ENCODE assay signal across 29 cellular contexts in genomic region chr1:1179339-1179982, GRCh38. TPM values are rescaled to one million over a fixed set of nuclear protein-coding genes. Genes with fewer than 3 reads are reported as not detected.
DNase-seq lines count a peak whose midpoint lies in the region; ATAC-seq and TF ChIP-seq lines count a peak whose summit lies in the region.
"Had no signal": no experiment of that assay in that cellular context is flagged by ENCODE, and none has a peak within 500 bp of the region (broad histone marks: within the 10 kb centered on the region; RNA-seq: fewer than 3 reads in every experiment).

No MANE protein-coding gene starts in this region.

- H3K4me3 ChIP-seq in BLaER1, result peak overlapping the region; percentile 36
- no peak overlapping the region for H3K4me3 ChIP-seq in H7 (ENCODE audit: insufficient read depth, low read depth, low read length)
- no peak overlapping the region for H3K4me3 ChIP-seq in neural progenitor cell
- no peak overlapping the region for H3K4me3 ChIP-seq in esophagus squamous epithelium
- H3K4me3 ChIP-seq: cardiac muscle cell, MG63, testis, uterus had no signal

- H3K4me3 Mint-ChIP-seq in endothelial cell (ENCODE audit: unreplicated experiment), result no peak overlapping the region
- H3K4me3 Mint-ChIP-seq in neural progenitor cell, result no peak overlapping the region
- H3K4me3 Mint-ChIP-seq: activated CD8-positive, alpha-beta memory T cell treated with anti-CD3 and anti-CD28 coated beads, Interleukin-2, amount 10 ng/mL, durations not matched to agents 7 days and 5 days; activated naive CD4-positive, alpha-beta T cell treated with anti-CD3 and anti-CD28 coated beads, Interleukin-2, amount 50 U/mL, for 24 hours; activated T-helper 1 cell treated with anti-CD3 and anti-CD28 coated beads, Interleukin-12 subunit alpha, Interleukin-12 subunit beta, Interleukin-2, Interleukin-4 antibody, amounts not matched to agents 30 ng/mL and 10 ng/mL and 1 ng/mL, durations not matched to agents 14 hours and 24 hours and 36 hours; CD4-positive, CD25-positive, alpha-beta regulatory T cell; stimulated activated naive B cell treated with anti-CD40 and anti-IgM and Interleukin-4, amounts not matched to agents 10 μg/mL and 1 μg/mL and 100 μg/mL, for 72 hours; T-helper 2 cell treated with Interferon-gamma antibody and Interleukin-4, amounts not matched to agents 5 μg/mL and 100 μg/mL, for 36 hours had no signal

- H3K27me3 Mint-ChIP-seq in endothelial cell (ENCODE audit: unreplicated experiment), result peaks cover 2% of the 10 kb centered on the region
- peaks cover 14% of the 10 kb centered on the region for H3K27me3 Mint-ChIP-seq in neural progenitor cell (ENCODE audit: insufficient read depth, low read depth)

- no peaks in the 10 kb centered on the region for H3K79me2 ChIP-seq in neural progenitor cell (ENCODE audit: low read depth)

- TF ChIP-seq CTCF in endothelial cell (IDR thresholded peaks at IDR 0.05; ENCODE audit: unreplicated experiment) (no peak), neural progenitor cell (IDR thresholded peaks at IDR 0.05) (no peak), esophagus squamous epithelium (IDR thresholded peaks at IDR 0.05) (no peak)

- 0 out of 2 replicates have a peak, but pooled peaks cover 10% of the 10 kb centered on the region for H3K27me3 ChIP-seq in BLaER1
- no peaks in the 10 kb centered on the region for H3K27me3 ChIP-seq in H7 (ENCODE audit: control insufficient read depth, insufficient read depth, low read length)
- H3K27me3 ChIP-seq in neural progenitor cell, result peaks cover 30% of the 10 kb centered on the region
- peaks cover 0 to 67% (median 0%) of the 10 kb centered on the region in 4 donors for H3K27me3 ChIP-seq in esophagus squamous epithelium
- H3K27me3 ChIP-seq: testis had no signal

- TF ChIP-seq POLR2A in esophagus squamous epithelium (IDR thresholded peaks at IDR 0.05), result no peak

- H3K4me2 ChIP-seq in BLaER1 (peak overlapping the region; percentile 97), neural progenitor cell (no peak overlapping the region)

- H3K9me3 Mint-ChIP-seq in endothelial cell (ENCODE audit: unreplicated experiment) (no peaks in the 10 kb centered on the region), neural progenitor cell (no peaks in the 10 kb centered on the region)
- H3K9me3 Mint-ChIP-seq: activated naive CD4-positive, alpha-beta T cell treated with anti-CD3 and anti-CD28 coated beads, Interleukin-2, amount 50 U/mL, for 24 hours; activated T-helper 1 cell treated with anti-CD3 and anti-CD28 coated beads, Interleukin-12 subunit alpha, Interleukin-12 subunit beta, Interleukin-2, Interleukin-4 antibody, amounts not matched to agents 30 ng/mL and 10 ng/mL and 1 ng/mL, durations not matched to agents 14 hours and 24 hours and 36 hours; stimulated activated naive B cell treated with anti-CD40 and anti-IgM and Interleukin-4, amounts not matched to agents 10 μg/mL and 1 μg/mL and 100 μg/mL, for 72 hours; T-helper 2 cell treated with Interferon-gamma antibody and Interleukin-4, amounts not matched to agents 5 μg/mL and 100 μg/mL, for 36 hours had no signal

- no peak overlapping the region for H2AFZ ChIP-seq in neural progenitor cell (replicated peaks)

- H4K20me1 ChIP-seq in BLaER1 (peaks cover 6% of the 10 kb centered on the region; the same call in 1 of the 2 replicates), neural progenitor cell (ENCODE audit: low read depth) (no peaks in the 10 kb centered on the region)

- no peak overlapping the region for H3K27ac Mint-ChIP-seq in endothelial cell (ENCODE audit: unreplicated experiment)
- no peak overlapping the region for H3K27ac Mint-ChIP-seq in neural progenitor cell
- H3K27ac Mint-ChIP-seq: activated CD8-positive, alpha-beta memory T cell treated with anti-CD3 and anti-CD28 coated beads, Interleukin-2, amount 10 ng/mL, durations not matched to agents 7 days and 5 days; activated naive CD4-positive, alpha-beta T cell treated with anti-CD3 and anti-CD28 coated beads, Interleukin-2, amount 50 U/mL, for 24 hours; activated T-helper 1 cell treated with anti-CD3 and anti-CD28 coated beads, Interleukin-12 subunit alpha, Interleukin-12 subunit beta, Interleukin-2, Interleukin-4 antibody, amounts not matched to agents 30 ng/mL and 10 ng/mL and 1 ng/mL, durations not matched to agents 14 hours and 24 hours and 36 hours; CD4-positive, CD25-positive, alpha-beta regulatory T cell; stimulated activated naive B cell treated with anti-CD40 and anti-IgM and Interleukin-4, amounts not matched to agents 10 μg/mL and 1 μg/mL and 100 μg/mL, for 72 hours; T-helper 2 cell treated with Interferon-gamma antibody and Interleukin-4, amounts not matched to agents 5 μg/mL and 100 μg/mL, for 36 hours had no signal

- H3K36me3 ChIP-seq in BLaER1, result no peaks in the 10 kb centered on the region
- H3K36me3 ChIP-seq in H7 (replicated peaks; ENCODE audit: control insufficient read depth, insufficient read depth, low read length), result no peaks in the 10 kb centered on the region
- H3K36me3 ChIP-seq in neural progenitor cell, result no peaks in the 10 kb centered on the region
- H3K36me3 ChIP-seq in esophagus squamous epithelium, result peaks cover 0 to 11% (median 0%) of the 10 kb centered on the region in 3 donors
- H3K36me3 ChIP-seq: cardiac muscle cell, MG63, uterus had no signal

- ATAC-seq in GM21381 (IDR thresholded peaks at IDR 0.05; ENCODE audit: unreplicated experiment), result no peak
- ATAC-seq: activated CD8-positive, alpha-beta memory T cell treated with anti-CD3 and anti-CD28 coated beads, Interleukin-2, amount 10 ng/mL, durations not matched to agents 7 days and 5 days; stimulated activated naive B cell treated with anti-CD40 and anti-IgM and Interleukin-4, amounts not matched to agents 10 μg/mL and 1 μg/mL and 100 μg/mL, for 72 hours had no signal

- H3K27ac ChIP-seq in BLaER1 (peak overlapping the region; percentile 69), neural progenitor cell (no peak overlapping the region), esophagus squamous epithelium (no peak overlapping the region)
- H3K27ac ChIP-seq: cardiac muscle cell, RWPE1, testis, uterus had no signal

- H3K9me3 ChIP-seq in BLaER1 (no peaks in the 10 kb centered on the region), neural progenitor cell (ENCODE audit: low read depth) (no peaks in the 10 kb centered on the region), esophagus squamous epithelium (no peaks in the 10 kb centered on the region)
- H3K9me3 ChIP-seq: MG63, testis, uterus had no signal

- H3F3A ChIP-seq in neural progenitor cell (ENCODE audit: low read depth), result peaks cover 3% of the 10 kb centered on the region

- H3K4me1 ChIP-seq in BLaER1 (peaks cover 96% of the 10 kb centered on the region), neural progenitor cell (no peaks in the 10 kb centered on the region), esophagus squamous epithelium (peaks cover 0 to 4% (median 0%) of the 10 kb centered on the region in 3 donors)
- H3K4me1 ChIP-seq: testis, uterus had no signal

- H3K9ac ChIP-seq in BLaER1, result peak overlapping the region; percentile 60
- no peak overlapping the region for H3K9ac ChIP-seq in neural progenitor cell

- 80 to 90% methylated on average over 2 to 8 of the region's 25 CpGs for WGBS in esophagus squamous epithelium, 2 donors

- intact Hi-C loops in esophagus squamous epithelium (cut with DNase I), result no loop called here

- no peaks in the 10 kb centered on the region for H3K4me1 Mint-ChIP-seq in endothelial cell (ENCODE audit: unreplicated experiment)
- peaks cover 18% of the 10 kb centered on the region for H3K4me1 Mint-ChIP-seq in neural progenitor cell

- H3K36me3 Mint-ChIP-seq in endothelial cell (ENCODE audit: low read depth, unreplicated experiment), result peaks cover 4% of the 10 kb centered on the region
- no peaks in the 10 kb centered on the region for H3K36me3 Mint-ChIP-seq in neural progenitor cell
- H3K36me3 Mint-ChIP-seq: activated CD8-positive, alpha-beta memory T cell treated with anti-CD3 and anti-CD28 coated beads, Interleukin-2, amount 10 ng/mL, durations not matched to agents 7 days and 5 days; activated naive CD4-positive, alpha-beta T cell treated with anti-CD3 and anti-CD28 coated beads, Interleukin-2, amount 50 U/mL, for 24 hours; CD4-positive, CD25-positive, alpha-beta regulatory T cell; stimulated activated naive B cell treated with anti-CD40 and anti-IgM and Interleukin-4, amounts not matched to agents 10 μg/mL and 1 μg/mL and 100 μg/mL, for 72 hours had no signal

- DNase-seq in H7, result peak; percentile 60
- DNase-seq in endothelial cell (ENCODE audit: low spot score), result peak; percentile 3
- DNase-seq in neural progenitor cell (ENCODE audit: low spot score), result peak; percentile 2
- no peak for DNase-seq in NCI-H128 (lab: John Stamatoyannopoulos, UW; ENCODE audit: unreplicated experiment)
- no peak for DNase-seq in esophagus squamous epithelium (lab: John Stamatoyannopoulos, UW)
- DNase-seq: activated CD4-positive, alpha-beta T cell treated with anti-CD3 and anti-CD28 coated beads, Interleukin-2, amount 50 U/mL, for 1 hour; activated CD8-positive, alpha-beta memory T cell treated with anti-CD3 and anti-CD28 coated beads, Interleukin-2, amount 10 ng/mL, durations not matched to agents 7 days and 5 days; cortex of kidney; EL; KBM-7; MG63; NCI-H1417 treated with DMSO at 0.1 percent for 48 hours; NCI-H774; nucleus accumbens; small intestine; stimulated activated CD4-positive, alpha-beta T cell treated with anti-CD3 and anti-CD28 coated beads, Interleukin-2, amount 100 ng/mL, for 24 hours; stimulated activated naive B cell treated with anti-CD40 and anti-IgM and Interleukin-4, amounts not matched to agents 10 μg/mL and 1 μg/mL and 100 μg/mL, for 72 hours; testis; uterus had no signal

RNA-seq across cellular contexts. Expression of gene TTLL10, which starts 5.8 kb away (rescaled TPM):
- total RNA-seq in H7 (2014; rRNA removed; shearing (Covaris generic)), result not detected in 2 replicates
- not detected for total RNA-seq in endothelial cell (ENCODE audit: unreplicated experiment)
- 0.22 TPM in 1 of 2 replicates, not detected in the other for total RNA-seq in neural progenitor cell (ENCODE audit: low replicate concordance)
- total RNA-seq in esophagus squamous epithelium, result under 1 TPM in 2 of 4 donors, not detected in 2; 0.19 to 0.44 TPM
- total RNA-seq: activated CD8-positive, alpha-beta memory T cell treated with anti-CD3 and anti-CD28 coated beads, Interleukin-2, amount 10 ng/mL, durations not matched to agents 7 days and 5 days; cardiac muscle cell; CD4-positive, CD25-positive, alpha-beta regulatory T cell; glomerular endothelial cell had no signal

RNA-seq across cellular contexts. Expression of gene TNFRSF18, which starts 26.9 kb away (rescaled TPM):
- not detected in 2 replicates for total RNA-seq in H7 (2014; rRNA removed; shearing (Covaris generic))
- total RNA-seq in endothelial cell (ENCODE audit: unreplicated experiment) (not detected), neural progenitor cell (ENCODE audit: low replicate concordance) (not detected in 2 replicates), esophagus squamous epithelium (10 to 100 TPM in 1 of 4 donors, 1 to 10 TPM in 3; 2.0 to 21.0 (median 2.8) TPM)
- total RNA-seq: cardiac muscle cell, testis had no signal

RNA-seq across cellular contexts. Expression of gene TNFRSF4, which starts 34.5 kb away (rescaled TPM):
- total RNA-seq in H7 (2014; rRNA removed; shearing (Covaris generic)), result 0.07 and 0.89 TPM in 2 replicates
- 0.80 TPM for total RNA-seq in endothelial cell (ENCODE audit: unreplicated experiment)
- 0.09 TPM in 1 of 2 replicates, not detected in the other for total RNA-seq in neural progenitor cell (ENCODE audit: low replicate concordance)
- total RNA-seq in esophagus squamous epithelium, result 1 to 10 TPM in 1 of 4 donors, under 1 TPM in 2, not detected in 1; 0.40 to 1.3 (median 0.57) TPM
- total RNA-seq: cardiac muscle cell, H1 had no signal

RNA-seq across cellular contexts. Expression of gene SDF4, which starts 52.3 kb away (rescaled TPM):
- total RNA-seq in H7 (2014; rRNA removed; shearing (Covaris generic)), result 102 and 127 TPM in 2 replicates
- total RNA-seq in endothelial cell (ENCODE audit: unreplicated experiment) (130 TPM), neural progenitor cell (ENCODE audit: low replicate concordance) (16.6 and 43.4 TPM in 2 replicates), esophagus squamous epithelium (10 to 100 TPM; 65.0 to 75.4 (median 67.6) TPM)

RNA-seq across cellular contexts. Expression of gene B3GALT6, which starts 52.6 kb away (rescaled TPM):
- total RNA-seq in H7 (2014; rRNA removed; shearing (Covaris generic)), result 40.3 and 47.2 TPM in 2 replicates
- total RNA-seq in endothelial cell (ENCODE audit: unreplicated experiment), result 43.2 TPM
- 15.8 and 32.4 TPM in 2 replicates for total RNA-seq in neural progenitor cell (ENCODE audit: low replicate concordance)
- 10 to 100 TPM; 13.5 to 17.5 (median 15.6) TPM for total RNA-seq in esophagus squamous epithelium

Comparison
In these comparisons a context has a peak if more than half of its experiments do, and no peak if none do; other contexts are left out.
1. DNase-seq: peak in H7 (single experiment), endothelial cell (single experiment) and neural progenitor cell (single experiment); none in NCI-H128 (single experiment) and esophagus squamous epithelium (single experiment).